In the genomic region with DNA sequence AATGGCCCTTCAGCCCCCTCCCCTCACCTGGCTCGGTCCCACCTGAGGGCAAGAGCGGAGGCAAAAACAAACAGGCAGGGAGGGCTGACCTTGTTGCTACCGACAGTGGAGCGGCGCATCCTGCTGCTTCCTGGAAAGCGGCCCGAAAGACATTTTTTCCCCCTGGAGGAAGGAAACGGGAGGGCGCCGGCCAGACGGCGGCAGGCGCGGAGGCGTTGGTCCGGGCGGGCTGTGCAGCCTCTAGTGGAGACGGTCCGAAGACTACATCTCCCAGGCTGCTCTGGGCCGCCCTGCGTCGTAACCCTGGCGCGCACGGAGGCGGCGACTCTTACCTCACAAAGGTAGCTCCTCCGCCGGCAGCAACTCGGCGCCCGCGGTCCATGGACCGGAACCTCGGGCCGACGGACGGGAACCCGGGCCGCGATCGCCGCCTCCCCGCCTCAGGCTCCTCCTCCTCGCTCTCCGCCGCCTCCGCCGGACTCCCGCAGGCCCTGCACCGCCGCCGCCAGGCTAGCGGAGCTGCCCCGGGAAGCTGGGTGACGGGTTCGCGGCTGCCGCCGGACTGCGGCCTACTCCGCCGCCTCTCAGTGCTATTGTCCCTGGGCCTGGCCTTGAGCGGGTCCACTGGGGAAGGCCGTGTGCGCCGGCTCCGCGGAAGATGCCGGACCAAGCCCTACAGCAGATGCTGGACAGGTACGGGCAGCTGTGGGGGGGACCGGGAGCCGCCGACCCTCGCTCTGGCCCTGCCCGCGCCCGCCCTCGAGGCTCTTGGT, we compare ENCODE assay signal across 8 cellular contexts. TPM values are rescaled to one million over a fixed set of nuclear protein-coding genes. Genes with fewer than 3 reads are reported as not detected.
DNase-seq lines count a peak whose midpoint lies in the region; ATAC-seq and TF ChIP-seq lines count a peak whose summit lies in the region.

A gene (minus strand): TSS at position 242 of the 773 bp plus-strand sequence. CDS start 50,728 bp downstream, outside the sequence.
A gene with protein sequence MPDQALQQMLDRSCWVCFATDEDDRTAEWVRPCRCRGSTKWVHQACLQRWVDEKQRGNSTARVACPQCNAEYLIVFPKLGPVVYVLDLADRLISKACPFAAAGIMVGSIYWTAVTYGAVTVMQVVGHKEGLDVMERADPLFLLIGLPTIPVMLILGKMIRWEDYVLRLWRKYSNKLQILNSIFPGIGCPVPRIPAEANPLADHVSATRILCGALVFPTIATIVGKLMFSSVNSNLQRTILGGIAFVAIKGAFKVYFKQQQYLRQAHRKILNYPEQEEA (plus strand): TSS at position 331 of the 773 bp plus-strand sequence. CDS start 328 bp downstream, at position 659.

- peak; percentile 97 for ATAC-seq in GM21576 (IDR thresholded peaks at IDR 0.05; ENCODE audit: unreplicated experiment)

- no peaks in the 10 kb centered on the region for H3K36me3 ChIP-seq in esophagus (ENCODE audit: control insufficient read depth in 2 of 2, insufficient read depth in 2 of 2, low read length in 1 of 2)
- no peaks in the 10 kb centered on the region for H3K36me3 ChIP-seq in muscle layer of colon (ENCODE audit: insufficient read depth, low read length)

- peak within 1 kb of the TSS; percentile 87 for H3K27ac Mint-ChIP-seq in activated T-cell treated with anti-CD3 and anti-CD28 coated beads, Interleukin-2, amount 50 U/mL, for 24 hours

- H3K4me3 ChIP-seq in esophagus (ENCODE audit: low read depth in 1 of 2, low read length in 2 of 2) (peak within 1 kb of the TSS; percentile 83 to 96), muscle layer of colon (ENCODE audit: low read depth in 1 of 2, low read length in 2 of 2) (peak within 1 kb of the TSS; percentile 90 to 100)

- peak; percentile 99 for DNase-seq in DMS53 (lab: John Stamatoyannopoulos, UW)
- DNase-seq in OCI-M2 (lab: John Stamatoyannopoulos, UW; ENCODE audit: unreplicated experiment): peak; percentile 58
- DNase-seq in activated T-cell treated with anti-CD3 and anti-CD28 coated beads, Interleukin-2, amount 50 U/mL, for 24 hours: peak; percentile 92
- DNase-seq in stimulated activated CD8-positive, alpha-beta memory T cell treated with anti-CD3 and anti-CD28 coated beads, Interleukin-7, amount 100 ng/mL, for 24 hours (ENCODE audit: low read depth): peak; percentile 78

- no peaks in the 10 kb centered on the region for H3K9me3 Mint-ChIP-seq in activated T-cell treated with anti-CD3 and anti-CD28 coated beads, Interleukin-2, amount 50 U/mL, for 24 hours

- no peaks in the 10 kb centered on the region for H3K27me3 ChIP-seq in esophagus (ENCODE audit: control insufficient read depth in 1 of 2, insufficient read depth in 2 of 2, low read length in 2 of 2)
- no peaks in the 10 kb centered on the region for H3K27me3 ChIP-seq in muscle layer of colon (ENCODE audit: control insufficient read depth in 1 of 2, insufficient read depth in 2 of 2, low read length in 2 of 2)

- peak within 1 kb of the TSS; percentile 95 for H3K9ac ChIP-seq in muscle layer of colon (ENCODE audit: low read length)

- peak; percentile 38; the same call in 1 of the 2 replicates for TF ChIP-seq RAD21 in Ishikawa (IDR thresholded peaks at IDR 0.05; ENCODE audit: low read depth)

- peaks cover 25% of the 10 kb centered on the region for H3K36me3 Mint-ChIP-seq in activated T-cell treated with anti-CD3 and anti-CD28 coated beads, Interleukin-2, amount 50 U/mL, for 24 hours (ENCODE audit: low read depth)

- H3K4me1 ChIP-seq in esophagus (ENCODE audit: control insufficient read depth in 2 of 2, insufficient read depth in 2 of 2, low read length in 1 of 2) (no peaks in the 10 kb centered on the region), muscle layer of colon (ENCODE audit: insufficient read depth, low read length) (peaks cover 12% of the 10 kb centered on the region)

- H3K9me3 ChIP-seq in esophagus (ENCODE audit: control insufficient read depth in 2 of 2, insufficient read depth in 1 of 2, low read depth in 1 of 2, low read length in 1 of 2) (no peaks in the 10 kb centered on the region), muscle layer of colon (ENCODE audit: low read length) (no peaks in the 10 kb centered on the region)

- H3K27ac ChIP-seq in esophagus (ENCODE audit: low read depth in 2 of 2, low read length in 1 of 2) (peak within 1 kb of the TSS; percentile 96 to 97), muscle layer of colon (ENCODE audit: low read depth, low read length) (peak within 1 kb of the TSS; percentile 97)

- H3K27me3 Mint-ChIP-seq in activated T-cell treated with anti-CD3 and anti-CD28 coated beads, Interleukin-2, amount 50 U/mL, for 24 hours: no peaks in the 10 kb centered on the region

- 0% methylated on average over 69 to 79 of the region's 79 CpGs for WGBS in esophagus, 2 donors

- H3K4me3 Mint-ChIP-seq in activated T-cell treated with anti-CD3 and anti-CD28 coated beads, Interleukin-2, amount 50 U/mL, for 24 hours: peak within 1 kb of the TSS; percentile 81

- peak; percentile 60; the same call in 1 of the 2 replicates for TF ChIP-seq EP300 in Ishikawa (IDR thresholded peaks at IDR 0.05; ENCODE audit: borderline replicate concordance)

- H3K4me1 Mint-ChIP-seq in activated T-cell treated with anti-CD3 and anti-CD28 coated beads, Interleukin-2, amount 50 U/mL, for 24 hours (ENCODE audit: low read depth): peaks cover 26% of the 10 kb centered on the region

TF ChIP-seq in Ishikawa, 13 proteins besides CTCF, POLR2A, EP300 and RAD21:
- TF ChIP-seq CEBPB (IDR thresholded peaks at IDR 0.05) (0 out of 2 replicates have a peak, but pooled peaks have one; percentile 1), NFIC (IDR thresholded peaks at IDR 0.05) (peak; percentile 70), TEAD4 (IDR thresholded peaks at IDR 0.05) (no peak), TAF1 (IDR thresholded peaks at IDR 0.05; ENCODE audit: low read depth) (peak; percentile 42; the same call in 1 of the 2 replicates), TCF12 (IDR thresholded peaks at IDR 0.05; ENCODE audit: low read depth) (no peak), FOXM1 (IDR thresholded peaks at IDR 0.05; ENCODE audit: borderline replicate concordance, low read depth) (no peak), EGR1 (IDR thresholded peaks at IDR 0.05) (peak; percentile 85), ZBTB7A (IDR thresholded peaks at IDR 0.05; ENCODE audit: low read depth) (peak; percentile 31; the same call in 1 of the 2 replicates), CREB1 (IDR thresholded peaks at IDR 0.05; ENCODE audit: low read depth) (peak; percentile 89), YY1 (IDR thresholded peaks at IDR 0.05; ENCODE audit: low read depth) (no peak)
- TF ChIP-seq, protein P1, sequence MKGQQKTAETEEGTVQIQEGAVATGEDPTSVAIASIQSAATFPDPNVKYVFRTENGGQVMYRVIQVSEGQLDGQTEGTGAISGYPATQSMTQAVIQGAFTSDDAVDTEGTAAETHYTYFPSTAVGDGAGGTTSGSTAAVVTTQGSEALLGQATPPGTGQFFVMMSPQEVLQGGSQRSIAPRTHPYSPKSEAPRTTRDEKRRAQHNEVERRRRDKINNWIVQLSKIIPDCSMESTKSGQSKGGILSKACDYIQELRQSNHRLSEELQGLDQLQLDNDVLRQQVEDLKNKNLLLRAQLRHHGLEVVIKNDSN (IDR thresholded peaks at IDR 0.05): no peak
- TF ChIP-seq, protein P2, sequence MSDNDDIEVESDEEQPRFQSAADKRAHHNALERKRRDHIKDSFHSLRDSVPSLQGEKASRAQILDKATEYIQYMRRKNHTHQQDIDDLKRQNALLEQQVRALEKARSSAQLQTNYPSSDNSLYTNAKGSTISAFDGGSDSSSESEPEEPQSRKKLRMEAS (IDR thresholded peaks at IDR 0.05): peak; percentile 58; the same call in 1 of the 2 replicates
- TF ChIP-seq, protein P3, sequence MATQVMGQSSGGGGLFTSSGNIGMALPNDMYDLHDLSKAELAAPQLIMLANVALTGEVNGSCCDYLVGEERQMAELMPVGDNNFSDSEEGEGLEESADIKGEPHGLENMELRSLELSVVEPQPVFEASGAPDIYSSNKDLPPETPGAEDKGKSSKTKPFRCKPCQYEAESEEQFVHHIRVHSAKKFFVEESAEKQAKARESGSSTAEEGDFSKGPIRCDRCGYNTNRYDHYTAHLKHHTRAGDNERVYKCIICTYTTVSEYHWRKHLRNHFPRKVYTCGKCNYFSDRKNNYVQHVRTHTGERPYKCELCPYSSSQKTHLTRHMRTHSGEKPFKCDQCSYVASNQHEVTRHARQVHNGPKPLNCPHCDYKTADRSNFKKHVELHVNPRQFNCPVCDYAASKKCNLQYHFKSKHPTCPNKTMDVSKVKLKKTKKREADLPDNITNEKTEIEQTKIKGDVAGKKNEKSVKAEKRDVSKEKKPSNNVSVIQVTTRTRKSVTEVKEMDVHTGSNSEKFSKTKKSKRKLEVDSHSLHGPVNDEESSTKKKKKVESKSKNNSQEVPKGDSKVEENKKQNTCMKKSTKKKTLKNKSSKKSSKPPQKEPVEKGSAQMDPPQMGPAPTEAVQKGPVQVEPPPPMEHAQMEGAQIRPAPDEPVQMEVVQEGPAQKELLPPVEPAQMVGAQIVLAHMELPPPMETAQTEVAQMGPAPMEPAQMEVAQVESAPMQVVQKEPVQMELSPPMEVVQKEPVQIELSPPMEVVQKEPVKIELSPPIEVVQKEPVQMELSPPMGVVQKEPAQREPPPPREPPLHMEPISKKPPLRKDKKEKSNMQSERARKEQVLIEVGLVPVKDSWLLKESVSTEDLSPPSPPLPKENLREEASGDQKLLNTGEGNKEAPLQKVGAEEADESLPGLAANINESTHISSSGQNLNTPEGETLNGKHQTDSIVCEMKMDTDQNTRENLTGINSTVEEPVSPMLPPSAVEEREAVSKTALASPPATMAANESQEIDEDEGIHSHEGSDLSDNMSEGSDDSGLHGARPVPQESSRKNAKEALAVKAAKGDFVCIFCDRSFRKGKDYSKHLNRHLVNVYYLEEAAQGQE (IDR thresholded peaks at IDR 0.05; ENCODE audit: low read depth): 0 out of 2 replicates have a peak, but pooled peaks have one; percentile 22

RNA-seq across cellular contexts. Expression of the first gene that starts in this region (rescaled TPM):
- 1 to 10 TPM; 1.9 to 2.3 TPM for polyA plus RNA-seq in esophagus

RNA-seq across cellular contexts. Expression of the second gene that starts in this region (rescaled TPM):
- 10 to 100 TPM; 23.9 to 32.5 TPM for polyA plus RNA-seq in esophagus

Comparison
In these comparisons a context has a peak if more than half of its experiments do, and no peak if none do; other contexts are left out.
1. Peak in every context shown above with its lines: DNase-seq, ATAC-seq, H3K4me3 ChIP-seq and H3K27ac ChIP-seq.